In genomic region chr3:75192065-75192658, GRCh38 we compare ENCODE assay signal across 8 cellular contexts.
DNase-seq lines count a peak whose midpoint lies in the region; ATAC-seq and TF ChIP-seq lines count a peak whose summit lies in the region.

No MANE protein-coding gene starts in this region.

- H3K4me1 ChIP-seq in Panc1 (ENCODE audit: control insufficient read depth, insufficient read depth, low read length) = no peaks in the 10 kb centered on the region
- H3K4me1 ChIP-seq in iPS DF 6.9 (ENCODE audit: control insufficient read depth, insufficient read depth, low read length) = no peaks in the 10 kb centered on the region

- intact Hi-C loops in Panc1 (cut with micrococcal nuclease; ENCODE audit: unreplicated experiment) = no loop called here

- H3K4me3 ChIP-seq in GM12865 (ENCODE audit: low read depth, low read length) (no peak overlapping the region), Panc1 (ENCODE audit: low read depth in 2 of 2, low read length in 2 of 2) (no peak overlapping the region), iPS DF 6.9 (ENCODE audit: low read length) (no peak overlapping the region)

- TF ChIP-seq CTCF in GM12865 (IDR thresholded peaks at IDR 0.05; ENCODE audit: insufficient read depth, low read depth, low read length, missing control alignments) = peak; percentile 84
- peak; percentile 89 for TF ChIP-seq CTCF in Panc1 (IDR thresholded peaks at IDR 0.05)

- POLR2A ChIA-PET in Panc1 (lab: Charles Lee) = no interaction called here

- CTCF ChIA-PET in Panc1 (lab: Charles Lee) = no interaction called here

- ATAC-seq in HG03108 (IDR thresholded peaks at IDR 0.05; ENCODE audit: unreplicated experiment) = peak; percentile 66
- ATAC-seq in Panc1 = no peak
- no peak for ATAC-seq in GM19324 (IDR thresholded peaks at IDR 0.05; ENCODE audit: low FRiP score, unreplicated experiment)

- in situ Hi-C loops in ACHN (cut with HindIII; ENCODE audit: low pct_ligation_motif_present, low pct_unique_long_range_greater_than_20kb, low sequenced_read_pairs) = no loop called here
- in situ Hi-C loops in Panc1 (cut with HindIII; ENCODE audit: low pct_unique_long_range_greater_than_20kb, low sequenced_read_pairs) = no loop called here

- WGBS in iPS DF 6.9 (ENCODE audit: insufficient coverage, insufficient read length) = no CpG with 5 or more reads among the region's 8 CpGs

- H3K27ac ChIP-seq in Panc1 (ENCODE audit: low read length) (no peak overlapping the region), iPS DF 6.9 (ENCODE audit: low read length) (no peak overlapping the region)

- H3K9me3 ChIP-seq in Panc1 (ENCODE audit: control insufficient read depth, insufficient read depth, low read depth, low read length) (no peaks in the 10 kb centered on the region), iPS DF 6.9 (ENCODE audit: control insufficient read depth, insufficient read depth, low read length) (no peaks in the 10 kb centered on the region)

- no peaks in the 10 kb centered on the region for H3K36me3 ChIP-seq in Panc1 (ENCODE audit: control insufficient read depth, insufficient read depth, low read length)
- no peaks in the 10 kb centered on the region for H3K36me3 ChIP-seq in iPS DF 6.9 (ENCODE audit: control insufficient read depth, insufficient read depth, low read length)

- peak; percentile 40 for DNase-seq in ACHN
- peak; percentile 63 for DNase-seq in GM12865 (ENCODE audit: low read depth)
- peak; percentile 12 for DNase-seq in Panc1 (ENCODE audit: low read depth, low spot score)
- peak; percentile 0 to 2 (median 1) for DNase-seq in activated naive CD4-positive, alpha-beta T cell (lab: John Stamatoyannopoulos, UW)
- DNase-seq in iPS DF 6.9 (ENCODE audit: low read depth, low spot score) = peak; percentile 37
- DNase-seq in stimulated activated CD4-positive, alpha-beta T cell treated with anti-CD3 and anti-CD28 coated beads, Interleukin-4, amount 100 ng/mL, for 4 hours = peak; percentile 20 to 27

- BruUV-seq in Panc1 (replicated peaks; lab: Mats Ljungman, UMichigan) = no TSS peak

- H3K27me3 ChIP-seq in Panc1 (ENCODE audit: control insufficient read depth, insufficient read depth, low read length) (no peaks in the 10 kb centered on the region), iPS DF 6.9 (ENCODE audit: control insufficient read depth, insufficient read depth, low read length) (no peaks in the 10 kb centered on the region)

Comparison
In these comparisons a context has a peak if more than half of its experiments do, and no peak if none do; other contexts are left out.
1. DNase-seq: peak in every context shown above with its lines; median percentile 63 in GM12865; 40 in ACHN; 37 in iPS DF 6.9; 24 in stimulated activated CD4-positive, alpha-beta T cell treated with anti-CD3 and anti-CD28 coated beads, Interleukin-4, amount 100 ng/mL, for 4 hours; 12 in Panc1; 1 in activated naive CD4-positive, alpha-beta T cell.